Comparison of ENCODE assay signal across 19 cellular contexts in the genomic region with DNA sequence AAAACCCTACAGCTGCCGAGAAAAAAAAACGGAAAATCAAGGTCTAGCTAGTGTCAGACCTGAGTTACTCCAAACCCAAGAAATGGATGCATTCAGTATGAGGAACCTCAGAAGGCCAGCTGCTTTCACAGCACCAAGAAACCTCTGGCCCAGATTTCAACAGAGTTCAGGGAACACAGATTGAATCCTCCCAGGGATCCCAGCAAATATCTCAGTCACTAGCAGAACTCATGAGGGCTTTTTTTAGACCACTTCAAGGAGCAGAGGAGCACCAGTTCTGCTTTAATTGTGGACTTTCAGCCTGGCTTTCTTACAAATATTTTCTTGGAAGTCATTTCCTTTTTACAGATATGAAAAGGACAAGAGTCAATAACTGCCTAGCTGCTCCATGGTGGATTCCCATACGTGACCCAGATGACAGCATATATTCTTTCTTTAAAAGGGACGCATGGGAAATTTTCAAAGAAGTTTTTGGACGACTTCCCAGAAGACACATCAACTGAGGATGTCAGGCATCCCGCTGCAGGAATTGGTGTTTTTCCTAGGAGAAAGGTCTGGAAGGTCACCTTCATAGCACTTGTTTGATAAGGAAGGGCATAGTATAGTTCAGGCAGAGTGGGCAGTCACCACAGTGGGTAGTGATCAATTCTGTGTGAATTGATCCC. TPM values are rescaled to one million over a fixed set of nuclear protein-coding genes. Genes with fewer than 3 reads are reported as not detected.
DNase-seq lines count a peak whose midpoint lies in the region; ATAC-seq and TF ChIP-seq lines count a peak whose summit lies in the region.
"Had no signal": no experiment of that assay in that cellular context is flagged by ENCODE, and none has a peak within 500 bp of the region (broad histone marks: within the 10 kb centered on the region; RNA-seq: fewer than 3 reads in every experiment).

No MANE protein-coding gene starts in this region.

- H3K4ac ChIP-seq in mesendoderm (ENCODE audit: low read depth, low read length): no peak overlapping the region

- 46 to 60% methylated on average over 6 of the region's 6 CpGs for WGBS in body of pancreas, 2 donors
- 40 to 41% methylated on average over 6 of the region's 6 CpGs for WGBS in heart right ventricle, 2 donors
- WGBS in psoas muscle, 3 donors: 60 to 69% (median 62%) methylated on average over 6 of the region's 6 CpGs
- WGBS in mesendoderm (ENCODE audit: extremely low coverage, insufficient coverage, low lambda C conversion rate): no CpG with 5 or more reads among the region's 6 CpGs

- no peaks in the 10 kb centered on the region for H3K79me1 ChIP-seq in mesendoderm (ENCODE audit: low read length)

- no peak overlapping the region for H2BK120ac ChIP-seq in mesendoderm (ENCODE audit: low read depth, low read length)

- peak; percentile 48 for ATAC-seq in body of pancreas
- peak; percentile 57 to 92 (median 85) for ATAC-seq in heart right ventricle
- ATAC-seq in psoas muscle: peak in 2 of 4 donors; percentile 33 to 41
- ATAC-seq in stimulated activated naive B cell treated with anti-CD40 and anti-IgM and Interleukin-4, amounts not matched to agents 10 μg/mL and 1 μg/mL and 100 μg/mL, for 72 hours (replicated peaks): no peak

- H3K4me3 ChIP-seq in body of pancreas (no peak overlapping the region), heart right ventricle (no peak overlapping the region), psoas muscle (no peak overlapping the region), mesendoderm (ENCODE audit: low read length) (no peak overlapping the region)
- H3K4me3 ChIP-seq: tibial nerve had no signal

- H3K56ac ChIP-seq in mesendoderm (ENCODE audit: low read length): no peak overlapping the region

- H3K4me1 ChIP-seq in body of pancreas: no peaks in the 10 kb centered on the region
- peaks cover 0 to 22% (median 14%) of the 10 kb centered on the region in 9 donors for H3K4me1 ChIP-seq in heart right ventricle
- H3K4me1 ChIP-seq in psoas muscle: peaks cover 13% of the 10 kb centered on the region
- H3K4me1 ChIP-seq in mesendoderm (ENCODE audit: control insufficient read depth, low read depth, low read length): no peaks in the 10 kb centered on the region
- H3K4me1 ChIP-seq: BE2C had no signal

- H3K4me3 Mint-ChIP-seq in stimulated activated naive B cell treated with anti-CD40 and anti-IgM and Interleukin-4, amounts not matched to agents 10 μg/mL and 1 μg/mL and 100 μg/mL, for 72 hours: no peak overlapping the region
- H3K4me3 Mint-ChIP-seq in activated CD4-positive, alpha-beta T cell treated with anti-CD3 and anti-CD28 coated beads, Interleukin-2, amount 10 ng/mL, durations not matched to agents 24 days and 14 days: no peak overlapping the region
- H3K4me3 Mint-ChIP-seq: activated CD4-positive, alpha-beta T cell treated with anti-CD3 and anti-CD28 coated beads, Interleukin-2, amount 10 ng/mL, durations not matched to agents 7 days and 5 days; activated naive CD8-positive, alpha-beta T cell; endodermal cell had no signal

- no peak overlapping the region for H4K8ac ChIP-seq in mesendoderm (ENCODE audit: low read depth, low read length)

- H3K4me2 ChIP-seq in mesendoderm (ENCODE audit: low read length): no peak overlapping the region

- DNase-seq in EL (peak; percentile 19), body of pancreas (peak in 1 of 4 donors; percentile 22), heart right ventricle (peak in 1 of 2 donors; percentile 32), psoas muscle (no peak), HUDEP-2 (lab: John Stamatoyannopoulos, UW; ENCODE audit: unreplicated experiment in 76 of 76) (no peak), mesendoderm (no peak)
- no peak for DNase-seq in stimulated activated naive B cell treated with anti-CD40 and anti-IgM and Interleukin-4, amounts not matched to agents 10 μg/mL and 1 μg/mL and 100 μg/mL, for 72 hours
- no peak for DNase-seq in activated CD4-positive, alpha-beta T cell treated with anti-CD3 and anti-CD28 coated beads, Interleukin-2, amount 10 ng/mL, durations not matched to agents 24 days and 14 days
- DNase-seq: activated CD4-positive, alpha-beta T cell treated with anti-CD3 and anti-CD28 coated beads, Interleukin-2, amount 10 ng/mL, durations not matched to agents 7 days and 5 days; BE2C; endodermal cell; H7; NCI-H187 treated with DMSO at 0.1 percent for 48 hours; NCI-H446 treated with DMSO at 0.1 percent for 48 hours; stimulated activated CD4-positive, alpha-beta T cell treated with anti-CD3 and anti-CD28 coated beads, Interleukin-4, amount 100 ng/mL, for 24 hours; stimulated activated CD8-positive, alpha-beta memory T cell treated with anti-CD3 and anti-CD28 coated beads, Interleukin-4, amount 100 ng/mL, for 48 hours had no signal

- no peaks in the 10 kb centered on the region for H3K36me3 ChIP-seq in body of pancreas (replicated peaks in 1 of 2; ENCODE audit: insufficient read depth in 1 of 2, low read depth in 2 of 2)
- H3K36me3 ChIP-seq in heart right ventricle: no peaks in the 10 kb centered on the region
- no peaks in the 10 kb centered on the region for H3K36me3 ChIP-seq in psoas muscle (ENCODE audit: insufficient read depth in 1 of 2, low read depth in 1 of 2)
- no peaks in the 10 kb centered on the region for H3K36me3 ChIP-seq in mesendoderm (ENCODE audit: control insufficient read depth, insufficient read depth, low read length)
- H3K36me3 ChIP-seq: BE2C, neutrophil, tibial nerve had no signal

- H3K27ac ChIP-seq in body of pancreas (no peak overlapping the region), heart right ventricle (peak overlapping the region in 7 of 10 donors; percentile 3 to 38 (median 24)), psoas muscle (peak overlapping the region; percentile 2), mesendoderm (ENCODE audit: low read depth, low read length) (no peak overlapping the region)
- H3K27ac ChIP-seq: neutrophil had no signal

- no peak overlapping the region for H3K23ac ChIP-seq in mesendoderm (ENCODE audit: low read length)

- no peaks in the 10 kb centered on the region for H3K9me3 ChIP-seq in body of pancreas
- H3K9me3 ChIP-seq in heart right ventricle: no peaks in the 10 kb centered on the region
- no peaks in the 10 kb centered on the region for H3K9me3 ChIP-seq in psoas muscle
- H3K9me3 ChIP-seq: BE2C, neutrophil, tibial nerve had no signal

- no peak overlapping the region for H3K18ac ChIP-seq in mesendoderm (ENCODE audit: low read length)

- TF ChIP-seq CTCF in body of pancreas (IDR thresholded peaks at IDR 0.05) (no peak), heart right ventricle (IDR thresholded peaks at IDR 0.05) (no peak), psoas muscle (IDR thresholded peaks at IDR 0.05) (no peak)

- no peak overlapping the region for H3K27ac Mint-ChIP-seq in stimulated activated naive B cell treated with anti-CD40 and anti-IgM and Interleukin-4, amounts not matched to agents 10 μg/mL and 1 μg/mL and 100 μg/mL, for 72 hours
- H3K27ac Mint-ChIP-seq in activated CD4-positive, alpha-beta T cell treated with anti-CD3 and anti-CD28 coated beads, Interleukin-2, amount 10 ng/mL, durations not matched to agents 24 days and 14 days: no peak overlapping the region
- H3K27ac Mint-ChIP-seq: activated CD4-positive, alpha-beta T cell treated with anti-CD3 and anti-CD28 coated beads, Interleukin-2, amount 10 ng/mL, durations not matched to agents 7 days and 5 days; activated naive CD8-positive, alpha-beta T cell; endodermal cell had no signal

- H4K5ac ChIP-seq in mesendoderm (ENCODE audit: low read length): no peak overlapping the region

- peaks cover 0 to 7% of the 10 kb centered on the region in 2 donors for H3K9me3 Mint-ChIP-seq in stimulated activated naive B cell treated with anti-CD40 and anti-IgM and Interleukin-4, amounts not matched to agents 10 μg/mL and 1 μg/mL and 100 μg/mL, for 72 hours
- peaks cover under 1% of the 10 kb centered on the region for H3K9me3 Mint-ChIP-seq in activated CD4-positive, alpha-beta T cell treated with anti-CD3 and anti-CD28 coated beads, Interleukin-2, amount 10 ng/mL, durations not matched to agents 24 days and 14 days

- no peaks in the 10 kb centered on the region for H3K27me3 Mint-ChIP-seq in stimulated activated naive B cell treated with anti-CD40 and anti-IgM and Interleukin-4, amounts not matched to agents 10 μg/mL and 1 μg/mL and 100 μg/mL, for 72 hours
- no peaks in the 10 kb centered on the region for H3K27me3 Mint-ChIP-seq in activated CD4-positive, alpha-beta T cell treated with anti-CD3 and anti-CD28 coated beads, Interleukin-2, amount 10 ng/mL, durations not matched to agents 24 days and 14 days
- H3K27me3 Mint-ChIP-seq: activated CD4-positive, alpha-beta T cell treated with anti-CD3 and anti-CD28 coated beads, Interleukin-2, amount 10 ng/mL, durations not matched to agents 7 days and 5 days; activated naive CD8-positive, alpha-beta T cell had no signal

- no peak overlapping the region for H3K9ac ChIP-seq in mesendoderm (ENCODE audit: low read length)

- H2AK5ac ChIP-seq in mesendoderm (ENCODE audit: low read length): no peak overlapping the region

- no peaks in the 10 kb centered on the region for H3K79me2 ChIP-seq in mesendoderm (ENCODE audit: control insufficient read depth, insufficient read depth, low read length)

- H2BK5ac ChIP-seq in mesendoderm (ENCODE audit: low read length): no peak overlapping the region

- peaks cover 8 to 13% of the 10 kb centered on the region in 2 donors for H3K4me1 Mint-ChIP-seq in stimulated activated naive B cell treated with anti-CD40 and anti-IgM and Interleukin-4, amounts not matched to agents 10 μg/mL and 1 μg/mL and 100 μg/mL, for 72 hours
- peaks cover 31% of the 10 kb centered on the region for H3K4me1 Mint-ChIP-seq in activated CD4-positive, alpha-beta T cell treated with anti-CD3 and anti-CD28 coated beads, Interleukin-2, amount 10 ng/mL, durations not matched to agents 24 days and 14 days
- H3K4me1 Mint-ChIP-seq: endodermal cell had no signal

- H3K27me3 ChIP-seq in body of pancreas (no peaks in the 10 kb centered on the region), heart right ventricle (no peaks in the 10 kb centered on the region), psoas muscle (ENCODE audit: insufficient read depth in 3 of 3, low read length in 2 of 3) (peaks cover 0 to 3% (median 1%) of the 10 kb centered on the region in 3 donors), mesendoderm (ENCODE audit: insufficient read depth, low read length, poor library complexity) (no peaks in the 10 kb centered on the region)
- H3K27me3 ChIP-seq: BE2C, tibial nerve had no signal

- peaks cover 0 to 4% of the 10 kb centered on the region in 2 donors for H3K36me3 Mint-ChIP-seq in stimulated activated naive B cell treated with anti-CD40 and anti-IgM and Interleukin-4, amounts not matched to agents 10 μg/mL and 1 μg/mL and 100 μg/mL, for 72 hours
- peaks cover 2% of the 10 kb centered on the region for H3K36me3 Mint-ChIP-seq in activated CD4-positive, alpha-beta T cell treated with anti-CD3 and anti-CD28 coated beads, Interleukin-2, amount 10 ng/mL, durations not matched to agents 24 days and 14 days (ENCODE audit: low read depth)

- intact Hi-C loops in body of pancreas (cut with DNase I) (no loop called here), heart right ventricle (cut with DNase I) (loop anchor here in 2 of 10 donors (2.0 to 10.0 kb wide), 2 partner anchors 81 to 247 kb away; no protein-coding TSS in a partner anchor), psoas muscle (cut with DNase I) (loop anchor here in 1 of 2 donors (5.0 kb wide), 1 partner anchor 79 kb away; no protein-coding TSS in a partner anchor)
- intact Hi-C loops in activated CD4-positive, alpha-beta T cell treated with anti-CD3 and anti-CD28 coated beads, Interleukin-2, amount 10 ng/mL, durations not matched to agents 24 days and 14 days (cut with micrococcal nuclease): no loop called here

- no peak for TF ChIP-seq POLR2A in body of pancreas (IDR thresholded peaks at IDR 0.05)

- H2BK15ac ChIP-seq in mesendoderm (replicated peaks; ENCODE audit: low read depth): no peak overlapping the region

RNA-seq across cellular contexts. Expression of a gene that starts 6.4 kb away (rescaled TPM):
- 10 to 100 TPM in 1 of 2 donors, 1 to 10 TPM in 1; 6.0 to 23.4 TPM for total RNA-seq in body of pancreas
- total RNA-seq in heart right ventricle: 1 to 10 TPM; 2.4 to 6.6 (median 4.5) TPM
- polyA plus RNA-seq in heart right ventricle: 1 to 10 TPM; 1.7 to 2.2 TPM
- total RNA-seq in psoas muscle: 10 to 100 TPM; 10.3 to 21.6 (median 13.7) TPM
- 1 to 10 TPM; 2.7 to 3.7 (median 3.3) TPM for polyA plus RNA-seq in psoas muscle
- 17.3 TPM for polyA plus RNA-seq in mesendoderm (2013, experiment 1 of 2)
- polyA plus RNA-seq in mesendoderm (2013, experiment 2 of 2): 17.6 TPM
- total RNA-seq in activated CD4-positive, alpha-beta T cell treated with anti-CD3 and anti-CD28 coated beads, Interleukin-2, amount 10 ng/mL, durations not matched to agents 24 days and 14 days: 74.5 and 76.8 TPM in 2 replicates

Comparison
In these comparisons a context has a peak if more than half of its experiments do, and no peak if none do; other contexts are left out.
1. ATAC-seq: peak in body of pancreas (single experiment) and heart right ventricle (8 of 8); none in stimulated activated naive B cell treated with anti-CD40 and anti-IgM and Interleukin-4, amounts not matched to agents 10 μg/mL and 1 μg/mL and 100 μg/mL, for 72 hours (0 of 2).
2. H3K27ac ChIP-seq: peak in heart right ventricle (7 of 10) and psoas muscle (single experiment); none in body of pancreas (0 of 4) and mesendoderm (single experiment).